Comparison of ENCODE assay signal across 8 cellular contexts in genomic region chr2:231604101-231604684, GRCh38. TPM values are rescaled to one million over a fixed set of nuclear protein-coding genes. Genes with fewer than 3 reads are reported as not detected.
A peak's percentile ranks its signal among the peaks of the same experiment; 100 is the strongest.
DNase-seq lines count a peak whose midpoint lies in the region; ATAC-seq and TF ChIP-seq lines count a peak whose summit lies in the region.
"Had no signal": no experiment of that assay in that cellular context is flagged by ENCODE, and none has a peak within 500 bp of the region (broad histone marks: within the 10 kb centered on the region; RNA-seq: fewer than 3 reads in every experiment).

No MANE protein-coding gene starts in this region.

- H3K9me3 ChIP-seq in prostate gland, result no peaks in the 10 kb centered on the region

- peaks cover 11% of the 10 kb centered on the region for H3K4me1 ChIP-seq in prostate gland (replicated peaks)

- peak; percentile 79 for DNase-seq in GM13977 (ENCODE audit: low spot score)
- peak; percentile 54 for DNase-seq in GOT3 (lab: John Stamatoyannopoulos, UW)
- DNase-seq in NCI-H1436 treated with DMSO at 0.1 percent for 48 hours (lab: John Stamatoyannopoulos, UW), result peak; percentile 42
- no peak for DNase-seq in activated naive CD8-positive, alpha-beta T cell treated with anti-CD3 and anti-CD28 coated beads for 36 hours
- peak; percentile 65 for DNase-seq in left cardiac atrium
- peak; percentile 28 for DNase-seq in prostate gland (ENCODE audit: low spot score)
- DNase-seq in HK-2 (ENCODE audit: unreplicated experiment), result no peak

- WGBS in prostate gland, result 6% methylated on average over 39 of the region's 40 CpGs

- H3K4me1 Mint-ChIP-seq in activated naive CD8-positive, alpha-beta T cell treated with anti-CD3 and anti-CD28 coated beads for 36 hours, result peaks cover 9% of the 10 kb centered on the region

- peak; percentile 3 to 9 for ATAC-seq in left cardiac atrium

- no peaks in the 10 kb centered on the region for H3K36me3 ChIP-seq in prostate gland

- no peak overlapping the region for H3K27ac Mint-ChIP-seq in activated naive CD8-positive, alpha-beta T cell treated with anti-CD3 and anti-CD28 coated beads for 36 hours

- in situ Hi-C loops in GM13977 (cut with MboI; ENCODE audit: low pct_unique_long_range_greater_than_20kb, low sequenced_read_pairs, unreplicated experiment), result no loop called here

- H3K27me3 Mint-ChIP-seq in activated naive CD8-positive, alpha-beta T cell treated with anti-CD3 and anti-CD28 coated beads for 36 hours, result peaks cover 7% of the 10 kb centered on the region

- no peaks in the 10 kb centered on the region for H3K27me3 ChIP-seq in prostate gland (replicated peaks; ENCODE audit: insufficient read depth)

- no peaks in the 10 kb centered on the region for H3K36me3 Mint-ChIP-seq in activated naive CD8-positive, alpha-beta T cell treated with anti-CD3 and anti-CD28 coated beads for 36 hours

- peak overlapping the region; percentile 43 for H3K4me3 ChIP-seq in prostate gland

- peak overlapping the region; percentile 32 for H3K4me3 Mint-ChIP-seq in activated naive CD8-positive, alpha-beta T cell treated with anti-CD3 and anti-CD28 coated beads for 36 hours

- TF ChIP-seq POLR2A in prostate gland (IDR thresholded peaks at IDR 0.05), result no peak

- intact Hi-C loops in left cardiac atrium (cut with DNase I), result loop anchor here in 1 of 2 donors (5.0 kb wide), 1 partner anchor 92 kb away; no protein-coding TSS in a partner anchor
- intact Hi-C loops in prostate gland (cut with DNase I), result loop anchor here (2.0 to 5.0 kb wide), 2 partner anchors 87 to 111 kb away; no protein-coding TSS in a partner anchor

- TF ChIP-seq CTCF in GM13977 (IDR thresholded peaks at IDR 0.05; ENCODE audit: extremely low read depth, insufficient read depth, missing control alignments), result no peak
- TF ChIP-seq CTCF in prostate gland (IDR thresholded peaks at IDR 0.05), result peak in 2 of 4 experiments; percentile 17 to 23

- no peaks in the 10 kb centered on the region for H3K9me3 Mint-ChIP-seq in activated naive CD8-positive, alpha-beta T cell treated with anti-CD3 and anti-CD28 coated beads for 36 hours

- H3K27ac ChIP-seq in prostate gland, result peak overlapping the region; percentile 98 to 99

RNA-seq across cellular contexts. Expression of gene TEX44, which starts 11.5 kb away (rescaled TPM):
- not detected for total RNA-seq in activated naive CD8-positive, alpha-beta T cell treated with anti-CD3 and anti-CD28 coated beads for 36 hours
- total RNA-seq in left cardiac atrium (not detected), prostate gland (10 to 100 TPM in 1 of 2 donors, not detected in 1; 10.6 TPM)
- total RNA-seq: dermis microvascular lymphatic vessel endothelial cell had no signal

Comparison
In these comparisons a context has a peak if more than half of its experiments do, and no peak if none do; other contexts are left out.
1. DNase-seq: peak in GM13977 (single experiment), GOT3 (single experiment), NCI-H1436 treated with DMSO at 0.1 percent for 48 hours (single experiment), left cardiac atrium (single experiment) and prostate gland (single experiment); none in activated naive CD8-positive, alpha-beta T cell treated with anti-CD3 and anti-CD28 coated beads for 36 hours (single experiment) and HK-2 (single experiment).